Comparison of ENCODE assay signal across 19 cellular contexts in the genomic region with DNA sequence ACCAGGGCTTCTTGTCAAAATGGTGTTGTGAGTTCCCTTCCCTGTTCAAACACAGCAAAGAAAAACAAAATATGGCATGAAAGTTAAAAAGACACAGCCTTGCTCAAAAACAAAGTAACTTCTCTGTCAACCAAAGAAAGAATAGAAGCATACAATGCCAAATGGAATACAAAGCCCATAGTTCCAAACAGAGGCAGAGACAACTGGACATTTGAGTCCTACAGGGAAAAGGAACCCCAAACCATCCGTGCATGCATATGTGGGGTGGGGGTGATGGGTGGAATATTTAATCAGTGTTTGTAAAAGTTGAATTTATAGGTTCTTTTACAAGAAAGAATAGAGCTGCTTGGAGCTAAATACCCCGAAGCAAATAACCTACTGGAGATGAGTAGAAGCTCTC.
"Had no signal": no experiment of that assay in that cellular context is flagged by ENCODE, and none has a peak within 500 bp of the region (broad histone marks: within the 10 kb centered on the region; RNA-seq: fewer than 3 reads in every experiment).

No MANE protein-coding gene starts in this region.

- H3K9me3 Mint-ChIP-seq: effector memory CD8-positive, alpha-beta T cell had no signal

- H3K27me3 ChIP-seq: colonic mucosa, esophagus squamous epithelium, ovary, suprapubic skin, transverse colon, vagina had no signal

- H3K27ac ChIP-seq: colonic mucosa, esophagus squamous epithelium, ovary, suprapubic skin, transverse colon, vagina had no signal

- H3K27ac Mint-ChIP-seq: dendritic cell treated with granulocyte-macrophage colony-stimulating factor and Interleukin-4, amounts not matched to agents 40 ng/mL and 50 ng/mL, for 4 days; effector memory CD8-positive, alpha-beta T cell; mesothelial cell of epicardium; stimulated activated memory B cell treated with anti-CD40 and anti-IgM and Interleukin-4, amounts not matched to agents 10 μg/mL and 1 μg/mL and 100 μg/mL, for 72 hours had no signal

- H3K4me1 Mint-ChIP-seq: central memory CD8-positive, alpha-beta T cell; stimulated activated memory B cell treated with anti-CD40 and anti-IgM and Interleukin-4, amounts not matched to agents 10 μg/mL and 1 μg/mL and 100 μg/mL, for 72 hours had no signal

- H3K27me3 Mint-ChIP-seq: dendritic cell treated with granulocyte-macrophage colony-stimulating factor and Interleukin-4, amounts not matched to agents 40 ng/mL and 50 ng/mL, for 4 days; naive thymus-derived CD4-positive, alpha-beta T cell; stimulated activated memory B cell treated with anti-CD40 and anti-IgM and Interleukin-4, amounts not matched to agents 10 μg/mL and 1 μg/mL and 100 μg/mL, for 72 hours had no signal

- H3K4me3 Mint-ChIP-seq: central memory CD8-positive, alpha-beta T cell; dendritic cell treated with granulocyte-macrophage colony-stimulating factor and Interleukin-4, amounts not matched to agents 40 ng/mL and 50 ng/mL, for 4 days; effector memory CD8-positive, alpha-beta T cell; mesothelial cell of epicardium; naive thymus-derived CD4-positive, alpha-beta T cell; stimulated activated memory B cell treated with anti-CD40 and anti-IgM and Interleukin-4, amounts not matched to agents 10 μg/mL and 1 μg/mL and 100 μg/mL, for 72 hours had no signal

- DNase-seq: colonic mucosa; effector memory CD8-positive, alpha-beta T cell; erythroblast; esophagus squamous epithelium; foreskin melanocyte; mesenchymal stem cell; naive thymus-derived CD4-positive, alpha-beta T cell; occipital lobe; ovary; stimulated activated CD4-positive, alpha-beta T cell treated with anti-CD3 and anti-CD28 coated beads, Interleukin-2, amount 100 ng/mL, for 24 hours; stimulated activated CD4-positive, alpha-beta T cell treated with anti-CD3 and anti-CD28 coated beads, Interleukin-4, amount 100 ng/mL, for 4 hours; stimulated activated naive CD8-positive, alpha-beta T cell treated with anti-CD3 and anti-CD28 coated beads, Interleukin-15, Interleukin-2, amounts not matched to agents 100 U/mL and 50 U/mL, for 24 hours; transverse colon had no signal
